In the genomic region with DNA sequence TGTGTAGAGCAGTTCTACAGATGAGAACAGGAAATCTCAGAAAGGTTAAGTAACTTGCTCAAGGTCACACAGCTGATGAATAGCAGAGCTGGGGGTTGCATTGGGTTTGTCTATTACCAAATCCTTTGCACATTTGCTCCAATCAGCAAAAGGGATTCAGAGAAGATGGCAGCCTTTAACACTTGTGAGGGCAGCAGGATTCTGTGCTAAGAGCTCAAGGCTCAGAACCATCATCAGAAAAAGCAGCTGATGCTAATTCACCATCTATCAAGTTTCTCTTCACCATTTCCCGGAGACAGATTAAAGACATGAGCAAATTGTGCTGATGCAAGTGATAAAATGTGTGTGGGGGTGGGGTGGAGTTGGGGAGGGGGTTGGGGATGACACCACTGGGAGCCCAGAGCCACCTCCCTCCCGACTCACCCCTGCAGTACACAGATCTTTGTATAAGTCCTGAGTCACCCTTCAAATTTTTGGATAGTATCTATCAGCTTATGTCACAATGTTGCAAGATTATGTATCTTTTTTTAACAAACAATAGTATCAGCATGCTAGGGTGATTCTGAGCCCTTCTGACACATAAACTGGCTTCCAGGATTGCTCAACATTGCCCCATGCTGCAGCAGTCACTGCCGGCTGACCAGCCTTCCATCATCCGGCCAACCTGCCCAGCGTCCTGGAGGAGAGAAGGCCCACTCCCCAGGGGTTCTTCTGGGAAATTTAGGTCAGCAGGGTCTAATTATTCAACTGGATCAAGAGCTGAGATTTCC, we compare ENCODE assay signal across 9 cellular contexts. TPM values are rescaled to one million over a fixed set of nuclear protein-coding genes. Genes with fewer than 3 reads are reported as not detected.
DNase-seq lines count a peak whose midpoint lies in the region; ATAC-seq, FAIRE-seq and TF ChIP-seq lines count a peak whose summit lies in the region.
"Had no signal": no experiment of that assay in that cellular context is flagged by ENCODE, and none has a peak within 500 bp of the region (broad histone marks: within the 10 kb centered on the region; RNA-seq: fewer than 3 reads in every experiment).

No MANE protein-coding gene starts in this region.

- peak; percentile 34 for FAIRE-seq in HepG2 (lab: Jason Lieb, UNC)

- DNase-seq in activated T-cell treated with anti-CD3 and anti-CD28 coated beads, Interleukin-2, amount 50 U/mL, for 72 hours, result peak; percentile 56 to 70
- DNase-seq in activated T-cell treated with anti-CD3 and anti-CD28 coated beads, Interleukin-2, amount 50 U/mL, for 1 hour, result no peak
- peak; percentile 54 for DNase-seq in astrocyte of the spinal cord (ENCODE audit: low read depth, low spot score)
- peak; percentile 68 for DNase-seq in HepG2 (ENCODE audit: low spot score)
- DNase-seq in upper lobe of left lung, result peak in 1 of 2 donors; percentile 62
- no peak for DNase-seq in DMS79 treated with DMSO at 0.1 percent for 48 hours (lab: John Stamatoyannopoulos, UW)
- DNase-seq in NCI-H748 (lab: John Stamatoyannopoulos, UW; ENCODE audit: unreplicated experiment), result no peak

- CTCF ChIA-PET in HepG2 (lab: Yijun Ruan, JAX; ENCODE audit: low intra/inter-chr PET ratio, low total read pairs), result interaction anchor here (3.1 to 4.1 kb wide), 2 partner anchors 166 to 201 kb away, joined by 42 read pairs; no protein-coding TSS in a partner anchor

- TF ChIP-seq POLR2A in HepG2 (IDR thresholded peaks at IDR 0.05; ENCODE audit: insufficient read depth in 1 of 2, low read depth in 2 of 2, low read length in 2 of 2) (no peak), upper lobe of left lung (IDR thresholded peaks at IDR 0.05) (no peak)

- no peak overlapping the region for H2AFZ ChIP-seq in HepG2 (ENCODE audit: low read length)

- H3K4me1 Mint-ChIP-seq in activated T-cell treated with anti-CD3 and anti-CD28 coated beads, Interleukin-2, amount 50 U/mL, for 72 hours (ENCODE audit: low read depth), result peaks cover 30% of the 10 kb centered on the region

- intact Hi-C loops in HepG2 (cut with micrococcal nuclease; ENCODE audit: unreplicated experiment), result loop anchor here (1.0 to 2.0 kb wide), 3 partner anchors 23 to 201 kb away; no protein-coding TSS in a partner anchor

- no peak overlapping the region for H3K27ac Mint-ChIP-seq in activated T-cell treated with anti-CD3 and anti-CD28 coated beads, Interleukin-2, amount 50 U/mL, for 72 hours
- H3K27ac Mint-ChIP-seq: activated naive CD8-positive, alpha-beta T cell had no signal

- no peaks in the 10 kb centered on the region for H3K27me3 ChIP-seq in HepG2 (ENCODE audit: control insufficient read depth in 1 of 2, insufficient read depth in 2 of 2, low read length in 2 of 2)
- H3K27me3 ChIP-seq in upper lobe of left lung, result no peaks in the 10 kb centered on the region

- ATAC-seq in activated T-cell treated with anti-CD3 and anti-CD28 coated beads, Interleukin-2, amount 50 U/mL, for 72 hours (replicated peaks in 1 of 2), result peak; percentile 42 to 46
- ATAC-seq in HepG2 (peak; percentile 42), upper lobe of left lung (ENCODE audit: low FRiP score in 2 of 2) (peak; percentile 61 to 68), HG03108 (IDR thresholded peaks at IDR 0.05; ENCODE audit: unreplicated experiment) (no peak)

- H3K4me1 ChIP-seq in HepG2 (ENCODE audit: insufficient read depth, low read length) (peaks cover 53% of the 10 kb centered on the region), upper lobe of left lung (peaks cover 24 to 40% (median 29%) of the 10 kb centered on the region in 4 donors)

- no TSS peak for BruUV-seq in HepG2 (replicated peaks; lab: Mats Ljungman, UMichigan)

- peaks cover 2 to 5% of the 10 kb centered on the region in 2 donors for H3K9me3 Mint-ChIP-seq in activated T-cell treated with anti-CD3 and anti-CD28 coated beads, Interleukin-2, amount 50 U/mL, for 72 hours

- H3K36me3 ChIP-seq in HepG2 (replicated peaks in 1 of 2; ENCODE audit: control insufficient read depth in 1 of 2, insufficient read depth in 2 of 2, low read length in 2 of 2) (no peaks in the 10 kb centered on the region), upper lobe of left lung (no peaks in the 10 kb centered on the region)

- H3K79me2 ChIP-seq in HepG2 (ENCODE audit: insufficient read depth, low read length), result peaks cover 13% of the 10 kb centered on the region

- in situ Hi-C loops in astrocyte of the spinal cord (cut with HindIII; ENCODE audit: low sequenced_read_pairs), result no loop called here
- in situ Hi-C loops in HepG2 (cut with HindIII; ENCODE audit: extremely low pct_ligation_motif_present, low pct_unique_long_range_greater_than_20kb), result loop anchor here (5.0 kb wide), 1 partner anchor 167 kb away; no protein-coding TSS in a partner anchor

- POLR2A ChIA-PET in HepG2 (lab: Yijun Ruan, JAX), result interaction anchor here (0.7 to 2.5 kb wide), 7 partner anchors 10 to 200 kb away, joined by 3 to 10 read pairs (median 5); partner anchors contain the start of gene H6PD

- TF ChIP-seq RAD21 in HepG2 (CRISPR knock-in tag; IDR thresholded peaks at IDR 0.05), result no peak

- H3K4me3 ChIP-seq in astrocyte of the spinal cord (ENCODE audit: low read depth, low read length) (no peak overlapping the region), HepG2 (replicated peaks in 1 of 3; ENCODE audit: insufficient read depth in 1 of 3, low read depth in 2 of 3, low read length in 3 of 3) (peak overlapping the region in 1 of 3 experiments; percentile 32; a peak in 1 of 6 replicates), upper lobe of left lung (no peak overlapping the region)

- TF ChIP-seq EP300 in HepG2 (IDR thresholded peaks at IDR 0.05; ENCODE audit: low read depth in 2 of 2, low read length in 2 of 2) (no peak), HepG2 (CRISPR knock-in tag; IDR thresholded peaks at IDR 0.05; ENCODE audit: borderline replicate concordance) (no peak), upper lobe of left lung (IDR thresholded peaks at IDR 0.05) (peak in 1 of 4 donors; percentile 21)

- no peak overlapping the region for H3K9ac ChIP-seq in HepG2 (ENCODE audit: insufficient read depth, low read depth, low read length)

- H4K20me1 ChIP-seq in HepG2 (ENCODE audit: insufficient read depth, low read length), result no peaks in the 10 kb centered on the region

- no peaks in the 10 kb centered on the region for H3K27me3 Mint-ChIP-seq in activated T-cell treated with anti-CD3 and anti-CD28 coated beads, Interleukin-2, amount 50 U/mL, for 72 hours (ENCODE audit: low read depth)
- H3K27me3 Mint-ChIP-seq: activated naive CD8-positive, alpha-beta T cell had no signal

- H3K27ac ChIP-seq in HepG2 (ENCODE audit: extremely low read length, insufficient read depth, low read length) (no peak overlapping the region), upper lobe of left lung (peak overlapping the region; percentile 48 to 75 (median 69))

- no peak for TF ChIP-seq CTCF in astrocyte of the spinal cord (IDR thresholded peaks at IDR 0.05; ENCODE audit: low read depth, low read length)
- TF ChIP-seq CTCF in HepG2 (CRISPR knock-in tag; IDR thresholded peaks at IDR 0.05), result no peak
- no peak for TF ChIP-seq CTCF in upper lobe of left lung (IDR thresholded peaks at IDR 0.05)

- 3% methylated on average over 5 of the region's 5 CpGs for WGBS in HepG2 (ENCODE audit: low lambda C conversion rate)
- 0 to 44% methylated on average over 1 to 5 of the region's 5 CpGs for WGBS in upper lobe of left lung, 2 donors

- H3K9me3 ChIP-seq in HepG2 (ENCODE audit: low read length), result peaks cover 21% of the 10 kb centered on the region
- peaks cover 7 to 14% (median 13%) of the 10 kb centered on the region in 4 donors for H3K9me3 ChIP-seq in upper lobe of left lung

- no peak overlapping the region for H3K4me3 Mint-ChIP-seq in activated T-cell treated with anti-CD3 and anti-CD28 coated beads, Interleukin-2, amount 50 U/mL, for 72 hours
- H3K4me3 Mint-ChIP-seq: activated naive CD8-positive, alpha-beta T cell had no signal

- peaks cover 7 to 10% of the 10 kb centered on the region in 2 donors for H3K36me3 Mint-ChIP-seq in activated T-cell treated with anti-CD3 and anti-CD28 coated beads, Interleukin-2, amount 50 U/mL, for 72 hours (ENCODE audit: insufficient read depth in 2 of 2)

- H3K4me2 ChIP-seq in HepG2 (ENCODE audit: low read depth, low read length), result peak overlapping the region; percentile 60

RNA-seq across cellular contexts. Expression of gene SPSB1, which starts 2.8 kb away (rescaled TPM):
- 10 to 100 TPM; 12.2 to 15.6 TPM for total RNA-seq in activated T-cell treated with anti-CD3 and anti-CD28 coated beads, Interleukin-2, amount 50 U/mL, for 72 hours
- total RNA-seq in HepG2 (2016; rRNA removed; fragmentation: Illumina TruSeq; extraction: Trizol) (5.0 and 7.1 TPM in 2 replicates), upper lobe of left lung (10 to 100 TPM; 21.0 to 49.1 (median 30.3) TPM)
- 2.4 and 2.5 TPM in 2 replicates for total RNA-seq in HepG2 (2016; cell fraction: cytosol; rRNA removed; fragmentation: Illumina TruSeq; extraction: Trizol; ENCODE audit: low read depth)
- total RNA-seq in HepG2 (2016; cell fraction: insoluble cytoplasmic fraction; rRNA removed; fragmentation: Illumina TruSeq; extraction: Trizol), result 5.2 and 5.8 TPM in 2 replicates
- 4.4 and 5.9 TPM in 2 replicates for total RNA-seq in HepG2 (2016; cell fraction: membrane; rRNA removed; fragmentation: Illumina TruSeq; extraction: Trizol)
- 4.3 and 4.4 TPM in 2 replicates for total RNA-seq in HepG2 (2016; cell fraction: nucleus; rRNA removed; fragmentation: Illumina TruSeq; extraction: Trizol)
- 8.0 and 10.9 TPM in 2 replicates for polyA plus RNA-seq in HepG2 (2011; rRNA removed)
- 8.1 and 8.5 TPM in 2 replicates for polyA plus RNA-seq in HepG2 (2011; cell fraction: cytosol; rRNA removed)
- polyA plus RNA-seq in HepG2 (2011; cell fraction: nucleus; rRNA removed), result 5.1 TPM in 2 replicates
- polyA plus RNA-seq in HepG2 (2012), result 4.0 and 7.7 TPM in 2 replicates
- polyA plus RNA-seq in HepG2 (2016; cell fraction: cytosol; fragmentation: Illumina TruSeq; extraction: Trizol; ENCODE audit: low read depth), result 1.9 and 2.2 TPM in 2 replicates
- 7.3 and 7.8 TPM in 2 replicates for polyA plus RNA-seq in HepG2 (2016; cell fraction: insoluble cytoplasmic fraction; fragmentation: Illumina TruSeq; extraction: Trizol; ENCODE audit: low read depth)
- polyA plus RNA-seq in HepG2 (2016; cell fraction: membrane; fragmentation: Illumina TruSeq; extraction: Trizol; ENCODE audit: low read depth), result 3.9 and 4.2 TPM in 2 replicates
- 3.9 and 4.4 TPM in 2 replicates for polyA plus RNA-seq in HepG2 (2016; cell fraction: nucleus; fragmentation: Illumina TruSeq; extraction: Trizol; ENCODE audit: insufficient read depth, low read depth)
- 9.2 and 17.1 TPM in 2 replicates for polyA minus RNA-seq in HepG2 (2011; rRNA and poly(A)+ RNA removed; ENCODE audit: low replicate concordance)
- polyA minus RNA-seq in HepG2 (2011; cell fraction: cytosol; rRNA and poly(A)+ RNA removed), result 3.6 and 6.4 TPM in 2 replicates
- polyA minus RNA-seq in HepG2 (2011; cell fraction: nucleus; rRNA and poly(A)+ RNA removed), result 3.1 and 4.2 TPM in 2 replicates

RNA-seq across cellular contexts. Expression of gene H6PD, which starts 55.3 kb away (rescaled TPM):
- 10 to 100 TPM; 20.2 to 21.0 TPM for total RNA-seq in activated T-cell treated with anti-CD3 and anti-CD28 coated beads, Interleukin-2, amount 50 U/mL, for 72 hours
- total RNA-seq in HepG2 (2016; rRNA removed; fragmentation: Illumina TruSeq; extraction: Trizol) (6.3 and 9.3 TPM in 2 replicates), upper lobe of left lung (10 to 100 TPM; 36.7 to 57.0 (median 44.5) TPM)
- 0.79 and 0.81 TPM in 2 replicates for total RNA-seq in HepG2 (2016; cell fraction: cytosol; rRNA removed; fragmentation: Illumina TruSeq; extraction: Trizol; ENCODE audit: low read depth)
- total RNA-seq in HepG2 (2016; cell fraction: insoluble cytoplasmic fraction; rRNA removed; fragmentation: Illumina TruSeq; extraction: Trizol), result 5.4 and 9.4 TPM in 2 replicates
- total RNA-seq in HepG2 (2016; cell fraction: membrane; rRNA removed; fragmentation: Illumina TruSeq; extraction: Trizol), result 2.5 TPM in 2 replicates
- total RNA-seq in HepG2 (2016; cell fraction: nucleus; rRNA removed; fragmentation: Illumina TruSeq; extraction: Trizol), result 10.0 and 12.1 TPM in 2 replicates
- polyA plus RNA-seq in HepG2 (2011; rRNA removed), result 14.1 and 21.5 TPM in 2 replicates
- polyA plus RNA-seq in HepG2 (2011; cell fraction: cytosol; rRNA removed), result 13.3 and 14.5 TPM in 2 replicates
- 26.3 and 26.5 TPM in 2 replicates for polyA plus RNA-seq in HepG2 (2011; cell fraction: nucleus; rRNA removed)
- polyA plus RNA-seq in HepG2 (2012), result 10.8 and 11.1 TPM in 2 replicates
- polyA plus RNA-seq in HepG2 (2016; cell fraction: cytosol; fragmentation: Illumina TruSeq; extraction: Trizol; ENCODE audit: low read depth), result 0.36 TPM in 2 replicates
- polyA plus RNA-seq in HepG2 (2016; cell fraction: insoluble cytoplasmic fraction; fragmentation: Illumina TruSeq; extraction: Trizol; ENCODE audit: low read depth), result 4.2 and 4.6 TPM in 2 replicates
- polyA plus RNA-seq in HepG2 (2016; cell fraction: membrane; fragmentation: Illumina TruSeq; extraction: Trizol; ENCODE audit: low read depth), result 0.93 and 0.94 TPM in 2 replicates
- polyA plus RNA-seq in HepG2 (2016; cell fraction: nucleus; fragmentation: Illumina TruSeq; extraction: Trizol; ENCODE audit: insufficient read depth, low read depth), result 15.4 and 16.8 TPM in 2 replicates
- 2.9 and 31.0 TPM in 2 replicates for polyA minus RNA-seq in HepG2 (2011; rRNA and poly(A)+ RNA removed; ENCODE audit: low replicate concordance)
- polyA minus RNA-seq in HepG2 (2011; cell fraction: cytosol; rRNA and poly(A)+ RNA removed), result 14.3 and 18.7 TPM in 2 replicates
- 7.9 and 11.3 TPM in 2 replicates for polyA minus RNA-seq in HepG2 (2011; cell fraction: nucleus; rRNA and poly(A)+ RNA removed)

Comparison
In these comparisons a context has a peak if more than half of its experiments do, and no peak if none do; other contexts are left out.
1. DNase-seq: peak in activated T-cell treated with anti-CD3 and anti-CD28 coated beads, Interleukin-2, amount 50 U/mL, for 72 hours (2 of 2), astrocyte of the spinal cord (single experiment) and HepG2 (single experiment); none in activated T-cell treated with anti-CD3 and anti-CD28 coated beads, Interleukin-2, amount 50 U/mL, for 1 hour (single experiment), DMS79 treated with DMSO at 0.1 percent for 48 hours (single experiment) and NCI-H748 (single experiment).